7 cellular contexts compared by ENCODE assay signal in the genomic region with DNA sequence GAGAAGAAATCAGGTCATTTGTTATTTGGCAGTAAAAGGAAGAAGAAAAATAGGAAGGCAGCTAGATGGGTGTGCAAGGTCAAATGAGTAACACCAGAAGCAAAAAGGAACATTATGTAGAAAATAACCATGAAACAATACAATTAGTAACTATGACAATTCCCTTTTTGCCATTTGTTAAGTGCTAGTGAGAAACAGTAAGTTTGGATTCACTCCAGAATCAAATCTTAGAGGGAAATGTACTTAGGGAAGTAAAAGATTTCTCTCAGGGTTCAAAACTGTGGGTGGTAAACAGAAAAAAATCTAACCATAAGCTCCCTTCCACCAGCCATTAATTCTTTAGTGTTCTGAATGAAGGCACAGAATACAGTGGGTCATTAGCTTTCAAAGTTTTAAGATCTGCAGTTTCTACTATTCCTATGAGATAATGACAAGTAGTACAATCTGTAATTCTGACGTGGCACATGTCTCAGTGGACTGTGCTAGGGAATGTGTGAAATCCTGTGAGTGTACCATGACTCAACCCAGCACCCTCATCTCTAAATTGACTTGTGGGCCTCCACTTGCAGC. TPM values are rescaled to one million over a fixed set of nuclear protein-coding genes. Genes with fewer than 3 reads are reported as not detected.
A peak's percentile ranks its signal among the peaks of the same experiment; 100 is the strongest.
DNase-seq lines count a peak whose midpoint lies in the region; ATAC-seq and TF ChIP-seq lines count a peak whose summit lies in the region.

No MANE protein-coding gene starts in this region.

- 8 to 12% methylated on average over 1 of the region's 1 CpG for WGBS in lower leg skin, 2 donors

- TF ChIP-seq CTCF in fibroblast of the aortic adventitia (IDR thresholded peaks at IDR 0.05; ENCODE audit: insufficient read depth, low read length) = no peak
- TF ChIP-seq CTCF in lower leg skin (IDR thresholded peaks at IDR 0.05) = no peak

- DNase-seq in RKO (ENCODE audit: low spot score) = peak; percentile 99
- DNase-seq in fibroblast of the aortic adventitia (ENCODE audit: low read depth) = peak; percentile 86
- DNase-seq in skeletal muscle cell (ENCODE audit: low read depth) = peak; percentile 91
- no peak for DNase-seq in NCI-H1930 (lab: John Stamatoyannopoulos, UW)
- DNase-seq in GOT3 (lab: John Stamatoyannopoulos, UW) = no peak
- DNase-seq in lower leg skin (ENCODE audit: low spot score in 2 of 2) = no peak

- intact Hi-C loops in lower leg skin (cut with DNase I; ENCODE audit: low total_unique reads) = no loop called here

- H3K4me3 ChIP-seq in fibroblast of the aortic adventitia (ENCODE audit: low read depth, low read length) = no peak overlapping the region
- H3K4me3 ChIP-seq in skeletal muscle cell (ENCODE audit: low read depth, low read length) = no peak overlapping the region
- H3K4me3 ChIP-seq in lower leg skin (ENCODE audit: low read depth, poor library complexity, severe bottlenecking) = no peak overlapping the region

- ATAC-seq in GM21786 (IDR thresholded peaks at IDR 0.05; ENCODE audit: unreplicated experiment) = peak; percentile 64

- TF ChIP-seq POLR2A in lower leg skin (IDR thresholded peaks at IDR 0.05) = no peak

RNA-seq across cellular contexts. Expression of gene REPS1, which starts 17.1 kb away (rescaled TPM):
- 34.9 and 42.6 TPM in 2 replicates for total RNA-seq in fibroblast of the aortic adventitia (ENCODE audit: low replicate concordance)
- 100 to 1,000 TPM in 1 of 4 donors, 10 to 100 TPM in 3; 47.1 to 111 (median 67.6) TPM for total RNA-seq in lower leg skin

RNA-seq across cellular contexts. Expression of gene ABRACL, which starts 57.6 kb away (rescaled TPM):
- total RNA-seq in fibroblast of the aortic adventitia (ENCODE audit: low replicate concordance) (15.8 and 32.2 TPM in 2 replicates), lower leg skin (10 to 100 TPM in 3 of 4 donors, 1 to 10 TPM in 1; 8.8 to 23.0 (median 12.2) TPM)

Comparison
In these comparisons a context has a peak if more than half of its experiments do, and no peak if none do; other contexts are left out.
1. DNase-seq: peak in RKO (single experiment), fibroblast of the aortic adventitia (single experiment) and skeletal muscle cell (single experiment); none in NCI-H1930 (0 of 2), GOT3 (single experiment) and lower leg skin (0 of 2).